Comparison of ENCODE assay signal across 12 cellular contexts in the genomic region with DNA sequence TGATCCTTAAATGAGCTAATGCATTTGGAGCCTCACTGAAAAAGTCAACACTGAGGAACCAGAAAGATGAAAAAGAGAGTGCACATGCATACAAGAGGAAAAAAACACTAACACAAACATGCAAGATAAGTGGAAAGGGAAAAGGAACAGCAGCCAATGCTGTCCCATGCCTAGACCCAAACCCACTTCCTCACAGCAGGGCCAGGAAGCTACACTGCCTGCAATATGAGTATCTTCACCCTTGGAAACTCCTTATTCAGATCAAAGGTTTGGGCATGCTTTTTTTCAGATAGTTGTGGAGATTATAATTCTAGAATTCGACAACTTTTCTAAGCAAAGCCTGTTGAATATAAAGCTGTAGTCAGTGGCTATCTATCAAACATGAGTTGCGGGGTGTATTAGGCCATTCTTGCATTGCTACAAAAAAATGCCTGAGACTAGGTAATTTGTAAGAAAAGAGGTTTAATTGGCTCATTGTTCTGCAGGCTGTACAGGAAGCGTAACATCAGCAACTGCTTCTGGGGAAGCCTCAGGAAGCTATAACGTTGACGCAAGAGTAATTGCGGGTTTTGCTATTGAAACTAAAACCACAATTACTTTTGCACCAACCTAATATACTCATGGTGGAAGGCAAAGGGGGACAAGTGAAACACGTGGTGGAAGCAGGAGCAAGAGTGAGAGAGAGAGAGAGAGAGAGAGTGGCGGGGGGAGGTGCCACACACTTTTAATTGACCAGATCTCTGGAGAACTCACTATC.
DNase-seq lines count a peak whose midpoint lies in the region; ATAC-seq lines count a peak whose summit lies in the region.
"Had no signal": no experiment of that assay in that cellular context is flagged by ENCODE, and none has a peak within 500 bp of the region (broad histone marks: within the 10 kb centered on the region; RNA-seq: fewer than 3 reads in every experiment).

No MANE protein-coding gene starts in this region.

- POLR2A ChIA-PET in activated CD4-positive, alpha-beta T cell treated with anti-CD3 and anti-CD28 coated beads, Interleukin-2, amount 10 ng/mL, durations not matched to agents 7 days and 5 days (lab: Charles Lee) = no interaction called here

- CTCF ChIA-PET in activated CD4-positive, alpha-beta T cell treated with anti-CD3 and anti-CD28 coated beads, Interleukin-2, amount 10 ng/mL, durations not matched to agents 7 days and 5 days (lab: Charles Lee) = interaction anchor here (1.0 kb wide), 1 partner anchor 11 kb away, joined by 3 read pairs; no protein-coding TSS in a partner anchor

- H3K4me3 Mint-ChIP-seq in activated CD4-positive, alpha-beta T cell treated with anti-CD3 and anti-CD28 coated beads, Interleukin-2, amount 10 ng/mL, durations not matched to agents 7 days and 5 days = no peak overlapping the region

- H3K4me1 Mint-ChIP-seq in activated CD4-positive, alpha-beta T cell treated with anti-CD3 and anti-CD28 coated beads, Interleukin-2, amount 10 ng/mL, durations not matched to agents 7 days and 5 days = peaks cover 21% of the 10 kb centered on the region

- no peak overlapping the region for H3K4me3 ChIP-seq in Jurkat, Clone E6-1 (ENCODE audit: low read length)

- H3K36me3 Mint-ChIP-seq in activated CD4-positive, alpha-beta T cell treated with anti-CD3 and anti-CD28 coated beads, Interleukin-2, amount 10 ng/mL, durations not matched to agents 7 days and 5 days (ENCODE audit: low read depth) = peaks cover 3% of the 10 kb centered on the region

- peak overlapping the region; percentile 80 for H3K27ac Mint-ChIP-seq in activated CD4-positive, alpha-beta T cell treated with anti-CD3 and anti-CD28 coated beads, Interleukin-2, amount 10 ng/mL, durations not matched to agents 7 days and 5 days

- ATAC-seq in HG02623 (IDR thresholded peaks at IDR 0.05; ENCODE audit: unreplicated experiment) = peak; percentile 50

- peak; percentile 39 for DNase-seq in activated CD4-positive, alpha-beta T cell treated with anti-CD3 and anti-CD28 coated beads, Interleukin-2, amount 10 ng/mL, durations not matched to agents 7 days and 5 days
- DNase-seq in activated CD4-positive, alpha-beta T cell treated with anti-CD3 and anti-CD28 coated beads, Interleukin-2, amount 50 U/mL, for 1 hour = no peak
- peak; percentile 80 for DNase-seq in Jurkat, Clone E6-1 (ENCODE audit: low read depth, low spot score)
- DNase-seq in central memory CD4-positive, alpha-beta T cell = peak; percentile 40
- DNase-seq in occipital lobe (lab: John Stamatoyannopoulos, UW) = no peak
- no peak for DNase-seq in DMS53 (lab: John Stamatoyannopoulos, UW)
- no peak for DNase-seq in putamen (ENCODE audit: low spot score)
- DNase-seq: activated gamma-delta T cell treated with Interleukin-2 at 50 U/mL for 16 hours, kidney, retina, SK-N-SH had no signal

- H3K27me3 Mint-ChIP-seq in activated CD4-positive, alpha-beta T cell treated with anti-CD3 and anti-CD28 coated beads, Interleukin-2, amount 10 ng/mL, durations not matched to agents 7 days and 5 days = no peaks in the 10 kb centered on the region

- peaks cover 15% of the 10 kb centered on the region for H3K9me3 Mint-ChIP-seq in activated CD4-positive, alpha-beta T cell treated with anti-CD3 and anti-CD28 coated beads, Interleukin-2, amount 10 ng/mL, durations not matched to agents 7 days and 5 days

Comparison
In these comparisons a context has a peak if more than half of its experiments do, and no peak if none do; other contexts are left out.
1. DNase-seq: peak in activated CD4-positive, alpha-beta T cell treated with anti-CD3 and anti-CD28 coated beads, Interleukin-2, amount 10 ng/mL, durations not matched to agents 7 days and 5 days (single experiment), Jurkat, Clone E6-1 (single experiment) and central memory CD4-positive, alpha-beta T cell (single experiment); none in activated CD4-positive, alpha-beta T cell treated with anti-CD3 and anti-CD28 coated beads, Interleukin-2, amount 50 U/mL, for 1 hour (single experiment), occipital lobe (single experiment), DMS53 (single experiment) and putamen (single experiment).